8 cellular contexts compared by ENCODE assay signal in the genomic region with DNA sequence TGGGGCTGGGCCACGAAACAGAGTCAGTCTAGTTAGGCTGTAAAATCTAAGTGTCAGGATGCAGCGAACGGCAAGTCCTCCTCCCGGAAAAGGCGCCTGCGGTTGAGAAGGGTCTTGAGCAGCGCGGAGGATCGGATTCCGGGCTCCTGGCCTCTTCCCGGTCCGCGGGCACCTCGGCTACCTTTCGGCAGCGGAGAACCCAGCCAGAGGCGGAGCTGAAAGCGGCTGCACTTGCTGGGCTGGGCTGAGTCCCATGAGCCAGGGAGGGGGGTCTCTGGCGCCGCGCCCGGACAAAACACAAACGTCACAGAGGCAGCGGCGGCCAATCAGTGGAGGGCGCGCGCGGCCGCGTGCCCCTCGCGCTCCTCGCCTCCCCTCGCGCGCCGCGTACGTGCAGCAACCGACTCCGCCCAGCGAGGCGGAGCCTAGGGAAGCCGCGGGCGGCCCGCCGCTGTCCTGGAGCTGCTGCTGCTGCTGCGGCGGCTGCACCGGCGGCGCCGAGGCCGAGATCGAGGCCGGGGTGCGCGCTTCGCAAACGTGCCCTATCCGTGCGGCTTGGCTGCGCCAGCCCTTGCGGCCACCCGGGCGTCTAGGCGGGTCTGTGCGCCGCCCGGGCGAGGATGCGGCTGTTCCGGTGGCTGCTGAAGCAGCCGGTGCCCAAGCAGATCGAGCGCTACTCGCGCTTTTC. TPM values are rescaled to one million over a fixed set of nuclear protein-coding genes. Genes with fewer than 3 reads are reported as not detected.
DNase-seq lines count a peak whose midpoint lies in the region; ATAC-seq, FAIRE-seq and TF ChIP-seq lines count a peak whose summit lies in the region.

A gene (plus strand): TSS at position 451 of the 688 bp plus-strand sequence. CDS start 170 bp downstream, at position 621.

- TF ChIP-seq POLR2A in H1 (IDR thresholded peaks at IDR 0.05; ENCODE audit: control extremely low read depth in 1 of 2, low read depth in 2 of 2, low read length in 2 of 2), result peak; percentile 59 to 62; a peak in 2 of 3 replicates

- peak within 1 kb of the TSS; percentile 46; the same call in 1 of the 2 replicates for H2BK15ac ChIP-seq in H1 (ENCODE audit: low read length)

- H3K4ac ChIP-seq in H1 (replicated peaks; ENCODE audit: insufficient read length, low read depth, low read length), result no peak within 1 kb of the TSS

- peak; percentile 99 for FAIRE-seq in HTR-8/SVneo (lab: Jason Lieb, UNC)
- peak; percentile 39 for FAIRE-seq in H1 (lab: Jason Lieb, UNC)

- no peak within 1 kb of the TSS for H3K56ac ChIP-seq in H1 (replicated peaks; ENCODE audit: insufficient read length, low read depth, low read length)

- H3K4me2 ChIP-seq in H1 (ENCODE audit: insufficient read depth in 1 of 2, low read depth in 2 of 2, low read length in 2 of 2), result peak within 1 kb of the TSS; percentile 46 to 76

- peak within 1 kb of the TSS; percentile 60 to 84 (median 72) for H3K4me3 ChIP-seq in H1 (ENCODE audit: extremely low read depth in 1 of 4, insufficient read depth in 2 of 4, low read depth in 3 of 4, low read length in 4 of 4)
- H3K4me3 ChIP-seq in mesodermal cell (ENCODE audit: extremely low read depth, insufficient read depth, low read length, poor library complexity, severe bottlenecking), result peak within 1 kb of the TSS; percentile 54

- peaks cover 4% of the 10 kb centered on the region; the same call in 1 of the 2 replicates for H3K23me2 ChIP-seq in H1 (ENCODE audit: low read depth, low read length)

- no peak within 1 kb of the TSS; the same call in 1 of the 2 replicates for H2AFZ ChIP-seq in H1 (ENCODE audit: low read length)

- WGBS in H1 (ENCODE audit: extremely low coverage in 1 of 2, insufficient coverage in 1 of 2, insufficient read length in 1 of 2, insufficient replicate concordance in 2 of 2, low coverage in 1 of 2, low lambda C conversion rate in 2 of 2, missing lambda C conversion rate in 1 of 2), 2 experiments, result 1% methylated on average over 34 of the region's 80 CpGs; no CpG with 5 or more reads in 1 of the 2 experiments
- 0 to 1% methylated on average over 33 to 38 of the region's 80 CpGs for WGBS in mesodermal cell (ENCODE audit: insufficient coverage in 2 of 2), 2 experiments

- H3K9me3 ChIP-seq in H1 (ENCODE audit: insufficient read depth in 2 of 2, low read depth in 1 of 2, low read length in 1 of 2) (no peaks in the 10 kb centered on the region), mesodermal cell (ENCODE audit: control insufficient read depth, low read length) (no peaks in the 10 kb centered on the region)

- peak; percentile 97 for ATAC-seq in GM21381 (IDR thresholded peaks at IDR 0.05; ENCODE audit: unreplicated experiment)

- H3K27me3 ChIP-seq in H1 (replicated peaks in 1 of 4; ENCODE audit: control insufficient read depth in 3 of 4, extremely low read depth in 1 of 4, insufficient read depth in 3 of 4, low read length in 3 of 4), result no peaks in the 10 kb centered on the region

- TF ChIP-seq RAD21 in H1 (IDR thresholded peaks at IDR 0.05 in 1 of 2, conservative IDR thresholded peaks at IDR 0.05 in 1 of 2; ENCODE audit: low read depth in 2 of 2, low read length in 2 of 2), result no peak

- peaks cover 0 to 4% (median 3%) of the 10 kb centered on the region in 4 experiments; a peak in 4 of 7 replicates for H3K4me1 ChIP-seq in H1 (replicated peaks in 1 of 4; ENCODE audit: control insufficient read depth in 3 of 4, insufficient read depth in 4 of 4, low read length in 3 of 4)
- peaks cover 3% of the 10 kb centered on the region for H3K4me1 ChIP-seq in mesodermal cell (ENCODE audit: control insufficient read depth, insufficient read depth, low read length, poor library complexity, severe bottlenecking)

- H4K5ac ChIP-seq in H1 (ENCODE audit: insufficient read length, low read depth, low read length), result no peak within 1 kb of the TSS

- no peak within 1 kb of the TSS for H4K91ac ChIP-seq in H1 (replicated peaks; ENCODE audit: insufficient read length, low read length)

- H3K23ac ChIP-seq in H1 (ENCODE audit: insufficient read length), result no peak within 1 kb of the TSS

- H3K18ac ChIP-seq in H1 (ENCODE audit: extremely low read depth, low read length), result no peak within 1 kb of the TSS; the same call in 1 of the 2 replicates

- TF ChIP-seq EP300 in H1 (IDR thresholded peaks at IDR 0.05; ENCODE audit: borderline replicate concordance in 1 of 2, low read depth in 2 of 2, low read length in 2 of 2), result no peak

- H3K27ac ChIP-seq in H1 (ENCODE audit: low read depth, low read length) (peak within 1 kb of the TSS; percentile 77; the same call in 1 of the 2 replicates), mesodermal cell (ENCODE audit: low read depth, low read length, severe bottlenecking) (peak within 1 kb of the TSS; percentile 16)

- H2BK20ac ChIP-seq in H1 (ENCODE audit: low read length), result no peak within 1 kb of the TSS

- peak within 1 kb of the TSS; percentile 15 to 82 (median 71) for H3K9ac ChIP-seq in H1 (replicated peaks in 1 of 4; ENCODE audit: extremely low read depth in 1 of 4, low read depth in 3 of 4, low read length in 3 of 4)

- peak within 1 kb of the TSS; percentile 79; the same call in 1 of the 2 replicates for H4K8ac ChIP-seq in H1 (ENCODE audit: extremely low read depth, insufficient read depth, low read length)

- peaks cover 0 to 16% of the 10 kb centered on the region in 2 experiments; a peak in 2 of 4 replicates for H3K79me2 ChIP-seq in H1 (ENCODE audit: control insufficient read depth in 1 of 2, insufficient read depth in 2 of 2, low read length in 2 of 2)

- no peaks in the 10 kb centered on the region for H3K79me1 ChIP-seq in H1 (ENCODE audit: low read depth, low read length)

- DNase-seq in COR-L47 (lab: John Stamatoyannopoulos, UW) (peak; percentile 83), HTR-8/SVneo (ENCODE audit: insufficient read length, low spot score) (peak; percentile 81), NOMO-1 treated with DMSO at 0.1 percent for 48 hours (lab: John Stamatoyannopoulos, UW; ENCODE audit: unreplicated experiment) (peak; percentile 70), H1 (ENCODE audit: low read depth in 1 of 2, low spot score in 2 of 2) (peak; percentile 64 to 73)
- DNase-seq in activated CD8-positive, alpha-beta memory T cell treated with anti-CD3 and anti-CD28 coated beads for 48 hours (ENCODE audit: low read depth in 2 of 3, low spot score in 2 of 3), result peak; percentile 36 to 68 (median 42)
- peak; percentile 47 for DNase-seq in stimulated activated CD8-positive, alpha-beta memory T cell treated with anti-CD3 and anti-CD28 coated beads, Interleukin-15, amount 100 ng/mL, for 24 hours (ENCODE audit: low read depth)

- peak within 1 kb of the TSS; percentile 50; the same call in 1 of the 2 replicates for H2BK12ac ChIP-seq in H1 (ENCODE audit: low read depth, low read length)

- no peak for TF ChIP-seq CTCF in H1 (IDR thresholded peaks at IDR 0.05; ENCODE audit: control extremely low read depth in 1 of 3, insufficient read depth in 1 of 3, low read depth in 1 of 3, low read length in 3 of 3)

- H2BK120ac ChIP-seq in H1 (replicated peaks; ENCODE audit: low read depth, low read length), result no peak within 1 kb of the TSS

- H3K36me3 ChIP-seq in H1 (ENCODE audit: control insufficient read depth in 2 of 4, insufficient read depth in 4 of 4, low read length in 3 of 4) (no peaks in the 10 kb centered on the region), mesodermal cell (ENCODE audit: control insufficient read depth, insufficient read depth, low read length) (no peaks in the 10 kb centered on the region)

- no peak within 1 kb of the TSS; the same call in 1 of the 2 replicates for H2BK5ac ChIP-seq in H1 (ENCODE audit: low read depth, low read length)

- CTCF ChIA-PET in H1 (lab: Charles Lee; ENCODE audit: partially characterized antibody), result interaction anchor here (0.7 to 1.1 kb wide), 2 partner anchors 35 to 59 kb away, joined by 3 read pairs; no protein-coding TSS in a partner anchor

- no peak within 1 kb of the TSS for H3K14ac ChIP-seq in H1 (ENCODE audit: insufficient read length)

- H4K20me1 ChIP-seq in H1 (replicated peaks in 1 of 2; ENCODE audit: control insufficient read depth in 1 of 2, insufficient read depth in 2 of 2, low read length in 2 of 2), result no peaks in the 10 kb centered on the region

- POLR2A ChIA-PET in H1 (lab: Charles Lee; ENCODE audit: partially characterized antibody), result interaction anchor here (0.6 to 1.5 kb wide), 8 partner anchors 10 to 798 kb away, joined by 3 to 7 read pairs (median 3); a partner anchor contains a TSS

- no peak within 1 kb of the TSS for H2AK5ac ChIP-seq in H1 (ENCODE audit: low read depth, low read length)

TF ChIP-seq in H1, 55 proteins besides CTCF, POLR2A, EP300 and RAD21 (continues in another document):
- TF ChIP-seq, protein P1, sequence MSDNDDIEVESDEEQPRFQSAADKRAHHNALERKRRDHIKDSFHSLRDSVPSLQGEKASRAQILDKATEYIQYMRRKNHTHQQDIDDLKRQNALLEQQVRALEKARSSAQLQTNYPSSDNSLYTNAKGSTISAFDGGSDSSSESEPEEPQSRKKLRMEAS (IDR thresholded peaks at IDR 0.05), result peak; percentile 84
- TF ChIP-seq BCL11A (IDR thresholded peaks at IDR 0.05; ENCODE audit: low read depth in 2 of 2, low read length in 2 of 2), result no peak
- TF ChIP-seq CEBPB (IDR thresholded peaks at IDR 0.05; ENCODE audit: low read depth, low read length), result no peak
- no peak for TF ChIP-seq SP2 (IDR thresholded peaks at IDR 0.05; ENCODE audit: low read length)
- TF ChIP-seq ASH2L (IDR thresholded peaks at IDR 0.05; ENCODE audit: low read length), result peak; percentile 78
- TF ChIP-seq TBP (IDR thresholded peaks at IDR 0.05; ENCODE audit: low read depth, low read length), result peak; percentile 16
- TF ChIP-seq RBBP5 (IDR thresholded peaks at IDR 0.05; ENCODE audit: borderline replicate concordance, low read depth, low read length), result peak; percentile 76; the same call in 1 of the 2 replicates
- TF ChIP-seq YY1 (IDR thresholded peaks at IDR 0.05; ENCODE audit: low read depth, low read length), result no peak
- no peak for TF ChIP-seq JUN (IDR thresholded peaks at IDR 0.05; ENCODE audit: low read depth, low read length)
- TF ChIP-seq CHD1 (IDR thresholded peaks at IDR 0.05; ENCODE audit: low read depth, low read length), result no peak
- no peak for TF ChIP-seq HDAC6 (IDR thresholded peaks at IDR 0.05; ENCODE audit: low read depth, low read length)
- TF ChIP-seq CREB1 (IDR thresholded peaks at IDR 0.05), result peak; percentile 78
- no peak for TF ChIP-seq RXRA (IDR thresholded peaks at IDR 0.05; ENCODE audit: insufficient read depth, low read depth, low read length)

RNA-seq across cellular contexts. Expression of the gene that starts here (rescaled TPM):
- total RNA-seq in H1 (2021; fragmentation: NEBNext Ultra II Directional; extraction: Animal tissue kit (Norgen Biotek cat#: 25700)), result 24.8 and 25.5 TPM in 2 replicates
- 17.4 and 22.5 TPM in 2 replicates for polyA plus RNA-seq in H1 (2011; rRNA removed)
- 19.3 TPM for polyA plus RNA-seq in H1 (2011; cell fraction: cytosol; rRNA removed)
- polyA plus RNA-seq in H1 (2011; cell fraction: nucleus; rRNA removed), result 11.9 TPM
- polyA plus RNA-seq in H1 (2012, experiment 1 of 2), result 9.6 to 12.1 TPM (median 12.0 TPM) in 4 replicates
- polyA plus RNA-seq in H1 (2012, experiment 2 of 2), result 10.8 TPM
- polyA plus RNA-seq in H1 (2013, experiment 1 of 2), result 11.2 TPM
- 11.7 TPM for polyA plus RNA-seq in H1 (2013, experiment 2 of 2)
- polyA minus RNA-seq in H1 (2011; rRNA and poly(A)+ RNA removed), result 50.4 and 75.6 TPM in 2 replicates
- 25.6 TPM for polyA minus RNA-seq in H1 (2011; cell fraction: cytosol; rRNA and poly(A)+ RNA removed)
- 26.0 TPM for polyA minus RNA-seq in H1 (2011; cell fraction: nucleus; rRNA and poly(A)+ RNA removed)
- polyA plus RNA-seq in mesodermal cell (2013, experiment 1 of 2), result 8.5 TPM
- 9.7 TPM for polyA plus RNA-seq in mesodermal cell (2013, experiment 2 of 2)

Comparison
In these comparisons a context has a peak if more than half of its experiments do, and no peak if none do; other contexts are left out.
1. Peak in every context shown above with its lines: DNase-seq, ATAC-seq, H3K4me3 ChIP-seq and H3K27ac ChIP-seq.